22 cellular contexts compared by ENCODE assay signal in the genomic region with DNA sequence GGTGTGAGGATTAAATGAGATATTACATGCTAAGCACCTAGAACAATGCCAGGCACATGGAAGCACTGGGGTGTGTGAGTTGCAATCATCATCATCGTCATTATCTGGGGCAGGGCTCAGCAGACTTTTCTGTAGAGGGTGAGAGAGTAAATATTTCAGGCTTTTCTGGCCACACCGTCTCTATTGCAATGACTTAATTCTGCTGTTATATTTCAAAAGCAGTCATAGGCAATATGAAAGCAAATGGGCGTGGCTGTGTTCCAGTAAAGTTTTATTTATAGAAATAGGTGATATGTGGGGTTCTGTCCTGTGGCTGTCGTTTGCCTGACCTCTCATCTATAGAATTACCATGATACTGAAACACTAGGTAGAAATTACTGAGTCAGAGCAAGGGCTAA.
DNase-seq lines count a peak whose midpoint lies in the region; ATAC-seq, FAIRE-seq and TF ChIP-seq lines count a peak whose summit lies in the region.
"Had no signal": no experiment of that assay in that cellular context is flagged by ENCODE, and none has a peak within 500 bp of the region (broad histone marks: within the 10 kb centered on the region; RNA-seq: fewer than 3 reads in every experiment).

No MANE protein-coding gene starts in this region.

- in situ Hi-C loops in K562 (cut with MboI) = no loop called here

- intact Hi-C loops in K562 (cut with micrococcal nuclease) (no loop called here), right cardiac atrium (cut with DNase I) (no loop called here)

- H3K36me3 ChIP-seq in ACC112 (ENCODE audit: insufficient read depth, low read length) = no peaks in the 10 kb centered on the region
- H3K36me3 ChIP-seq in K562 (ENCODE audit: control insufficient read depth, insufficient read depth, low read length) = no peaks in the 10 kb centered on the region
- H3K36me3 ChIP-seq: ovary had no signal

- H4K20me1 ChIP-seq in K562 (replicated peaks; ENCODE audit: control insufficient read depth, insufficient read depth, low read length) = no peaks in the 10 kb centered on the region

- no peak for FAIRE-seq in K562 (lab: Jason Lieb, UNC)

- H2AFZ ChIP-seq in ACC112 (ENCODE audit: low read length, unreplicated experiment) (no peak overlapping the region), K562 (ENCODE audit: low read depth, low read length) (no peak overlapping the region; the same call in 1 of the 2 replicates)

- H3K9me3 Mint-ChIP-seq in stimulated activated effector memory CD8-positive, alpha-beta T cell treated with anti-CD3 and anti-CD28 coated beads, Interleukin-12 subunit alpha, Interleukin-12 subunit beta, amount 100 ng/mL, for 72 hours = no peaks in the 10 kb centered on the region

- BruUV-seq in K562 (replicated peaks; lab: Mats Ljungman, UMichigan) = no TSS peak

- DNase-seq in K562 (ENCODE audit: extremely low read depth in 1 of 4, low spot score in 3 of 4) = no peak
- DNase-seq in right cardiac atrium = no peak
- DNase-seq in stimulated activated effector memory CD8-positive, alpha-beta T cell treated with anti-CD3 and anti-CD28 coated beads, Interleukin-12 subunit alpha, Interleukin-12 subunit beta, amount 100 ng/mL, for 72 hours (ENCODE audit: low spot score in 2 of 2) = no peak
- no peak for DNase-seq in DMS79 (lab: John Stamatoyannopoulos, UW)
- DNase-seq in putamen (ENCODE audit: low spot score) = no peak
- no peak for DNase-seq in omental fat pad (ENCODE audit: low spot score)
- DNase-seq in HPDE6-E6E7 (ENCODE audit: extremely low spot score) = no peak
- DNase-seq: activated CD4-positive, alpha-beta T cell treated with anti-CD3 and anti-CD28 coated beads for 4 hours; activated gamma-delta T cell; CD8-positive, alpha-beta T cell; DMS79 treated with DMSO at 0.1 percent for 48 hours; foreskin melanocyte; GOT3; left colon; MM.1S; NCI-H187; NCI-H2227 treated with DMSO at 0.1 percent for 48 hours; ovary; RPMI8226 had no signal

- H3K9me1 ChIP-seq in K562 (ENCODE audit: control insufficient read depth, insufficient read depth, low read length) = no peaks in the 10 kb centered on the region

- TF ChIP-seq CTCF in K562 (IDR thresholded peaks at IDR 0.05 in 2 of 3, conservative IDR thresholded peaks at IDR 0.05 in 1 of 3; ENCODE audit: insufficient read depth in 2 of 3, low read depth in 1 of 3, low read length in 3 of 3) (no peak), omental fat pad (IDR thresholded peaks at IDR 0.05) (no peak)

- no peak overlapping the region for H3K9ac ChIP-seq in K562 (ENCODE audit: insufficient read depth in 1 of 2, low read depth in 2 of 2, low read length in 2 of 2)

- H3K27ac ChIP-seq in ACC112 (ENCODE audit: low read depth, low read length) (peak overlapping the region; percentile 99), K562 (ENCODE audit: extremely low read depth, low read depth, low read length) (no peak overlapping the region), right cardiac atrium (ENCODE audit: low read length) (peak overlapping the region; percentile 48)

- ATAC-seq in K562 = no peak
- ATAC-seq in right cardiac atrium = peak in 1 of 2 donors; percentile 4
- peak; percentile 55 for ATAC-seq in stimulated activated effector memory CD8-positive, alpha-beta T cell treated with anti-CD3 and anti-CD28 coated beads, Interleukin-12 subunit alpha, Interleukin-12 subunit beta, amount 100 ng/mL, for 72 hours
- ATAC-seq in omental fat pad (ENCODE audit: low FRiP score) = no peak
- ATAC-seq: CD8-positive, alpha-beta T cell; left colon had no signal

- H3K4me3 Mint-ChIP-seq in stimulated activated effector memory CD8-positive, alpha-beta T cell treated with anti-CD3 and anti-CD28 coated beads, Interleukin-12 subunit alpha, Interleukin-12 subunit beta, amount 100 ng/mL, for 72 hours = no peak overlapping the region
- H3K4me3 Mint-ChIP-seq: CD8-positive, alpha-beta T cell; type B pancreatic cell had no signal

- no peaks in the 10 kb centered on the region for H3K4me1 Mint-ChIP-seq in stimulated activated effector memory CD8-positive, alpha-beta T cell treated with anti-CD3 and anti-CD28 coated beads, Interleukin-12 subunit alpha, Interleukin-12 subunit beta, amount 100 ng/mL, for 72 hours

- TF ChIP-seq RAD21 in K562 (CRISPR knock-in tag; conservative IDR thresholded peaks at IDR 0.05 in 1 of 2, IDR thresholded peaks at IDR 0.05 in 1 of 2) = no peak

- TF ChIP-seq POLR2A in K562 (conservative IDR thresholded peaks at IDR 0.05) = no peak

- no peaks in the 10 kb centered on the region for H3K36me3 Mint-ChIP-seq in stimulated activated effector memory CD8-positive, alpha-beta T cell treated with anti-CD3 and anti-CD28 coated beads, Interleukin-12 subunit alpha, Interleukin-12 subunit beta, amount 100 ng/mL, for 72 hours
- H3K36me3 Mint-ChIP-seq: CD8-positive, alpha-beta T cell; type B pancreatic cell had no signal

- H3K4me1 ChIP-seq in ACC112 (ENCODE audit: control insufficient read depth, insufficient read depth, low read length, unreplicated experiment) (peaks cover 60% of the 10 kb centered on the region), K562 (replicated peaks in 1 of 2; ENCODE audit: control insufficient read depth in 2 of 2, insufficient read depth in 2 of 2, low read length in 2 of 2) (peaks cover 10 to 56% of the 10 kb centered on the region in 2 experiments), right cardiac atrium (ENCODE audit: control insufficient read depth, insufficient read depth, low read length) (peaks cover 12% of the 10 kb centered on the region)

- no peak overlapping the region for H3K27ac Mint-ChIP-seq in stimulated activated effector memory CD8-positive, alpha-beta T cell treated with anti-CD3 and anti-CD28 coated beads, Interleukin-12 subunit alpha, Interleukin-12 subunit beta, amount 100 ng/mL, for 72 hours
- H3K27ac Mint-ChIP-seq: CD8-positive, alpha-beta T cell; type B pancreatic cell had no signal

- CTCF ChIA-PET in K562 (lab: Yijun Ruan, JAX; ENCODE audit: low intra/inter-chr PET ratio) = interaction anchor here (0.5 kb wide), 1 partner anchor 10 kb away, joined by 5 read pairs; no protein-coding TSS in a partner anchor

- POLR2A ChIA-PET in K562 (lab: Yijun Ruan, JAX) = no interaction called here

- H3K9me3 ChIP-seq in K562 (replicated peaks; ENCODE audit: control insufficient read depth, insufficient read depth, low read depth, low read length) = no peaks in the 10 kb centered on the region
- H3K9me3 ChIP-seq in right cardiac atrium (ENCODE audit: control insufficient read depth, low read length) = no peaks in the 10 kb centered on the region
- H3K9me3 ChIP-seq: ovary had no signal

- H3K79me2 ChIP-seq in ACC112 (ENCODE audit: control insufficient read depth, insufficient read depth, low read length, unreplicated experiment) (no peaks in the 10 kb centered on the region), K562 (ENCODE audit: control insufficient read depth, insufficient read depth, low read length) (no peaks in the 10 kb centered on the region)

- no peak overlapping the region for H3K4me2 ChIP-seq in K562 (ENCODE audit: insufficient read depth, low read length)
- H3K4me2 ChIP-seq: smooth muscle cell had no signal

- 20% methylated on average over 4 of the region's 4 CpGs for WGBS in K562 (ENCODE audit: insufficient coverage, low coverage, missing lambda C conversion rate)
- 43% methylated on average over 4 of the region's 4 CpGs for WGBS in right cardiac atrium

- H3K4me3 ChIP-seq in ACC112 (ENCODE audit: low read depth, low read length) (no peak overlapping the region), K562 (no peak overlapping the region), right cardiac atrium (ENCODE audit: low read length) (no peak overlapping the region)
- H3K4me3 ChIP-seq: ovary, smooth muscle cell had no signal

- H3K27me3 ChIP-seq in ACC112 (ENCODE audit: insufficient read depth, low read length) = no peaks in the 10 kb centered on the region
- H3K27me3 ChIP-seq in K562 (ENCODE audit: control insufficient read depth in 2 of 2, insufficient read depth in 2 of 2, low read length in 2 of 2) = no peaks in the 10 kb centered on the region
- no peaks in the 10 kb centered on the region for H3K27me3 ChIP-seq in right cardiac atrium (ENCODE audit: control insufficient read depth, insufficient read depth)
- H3K27me3 ChIP-seq: ovary had no signal

- no peak for TF ChIP-seq EP300 in K562 (IDR thresholded peaks at IDR 0.05; ENCODE audit: low read length)

TF ChIP-seq in K562, 482 proteins besides CTCF, POLR2A, EP300 and RAD21 (continues in another document):
- TF ChIP-seq, protein P1, sequence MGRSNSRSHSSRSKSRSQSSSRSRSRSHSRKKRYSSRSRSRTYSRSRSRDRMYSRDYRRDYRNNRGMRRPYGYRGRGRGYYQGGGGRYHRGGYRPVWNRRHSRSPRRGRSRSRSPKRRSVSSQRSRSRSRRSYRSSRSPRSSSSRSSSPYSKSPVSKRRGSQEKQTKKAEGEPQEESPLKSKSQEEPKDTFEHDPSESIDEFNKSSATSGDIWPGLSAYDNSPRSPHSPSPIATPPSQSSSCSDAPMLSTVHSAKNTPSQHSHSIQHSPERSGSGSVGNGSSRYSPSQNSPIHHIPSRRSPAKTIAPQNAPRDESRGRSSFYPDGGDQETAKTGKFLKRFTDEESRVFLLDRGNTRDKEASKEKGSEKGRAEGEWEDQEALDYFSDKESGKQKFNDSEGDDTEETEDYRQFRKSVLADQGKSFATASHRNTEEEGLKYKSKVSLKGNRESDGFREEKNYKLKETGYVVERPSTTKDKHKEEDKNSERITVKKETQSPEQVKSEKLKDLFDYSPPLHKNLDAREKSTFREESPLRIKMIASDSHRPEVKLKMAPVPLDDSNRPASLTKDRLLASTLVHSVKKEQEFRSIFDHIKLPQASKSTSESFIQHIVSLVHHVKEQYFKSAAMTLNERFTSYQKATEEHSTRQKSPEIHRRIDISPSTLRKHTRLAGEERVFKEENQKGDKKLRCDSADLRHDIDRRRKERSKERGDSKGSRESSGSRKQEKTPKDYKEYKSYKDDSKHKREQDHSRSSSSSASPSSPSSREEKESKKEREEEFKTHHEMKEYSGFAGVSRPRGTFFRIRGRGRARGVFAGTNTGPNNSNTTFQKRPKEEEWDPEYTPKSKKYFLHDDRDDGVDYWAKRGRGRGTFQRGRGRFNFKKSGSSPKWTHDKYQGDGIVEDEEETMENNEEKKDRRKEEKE (IDR thresholded peaks at IDR 0.05; ENCODE audit: borderline replicate concordance in 1 of 2, control insufficient read depth in 1 of 2, low read depth in 2 of 2, low read length in 1 of 2) = no peak
